In the genomic region with DNA sequence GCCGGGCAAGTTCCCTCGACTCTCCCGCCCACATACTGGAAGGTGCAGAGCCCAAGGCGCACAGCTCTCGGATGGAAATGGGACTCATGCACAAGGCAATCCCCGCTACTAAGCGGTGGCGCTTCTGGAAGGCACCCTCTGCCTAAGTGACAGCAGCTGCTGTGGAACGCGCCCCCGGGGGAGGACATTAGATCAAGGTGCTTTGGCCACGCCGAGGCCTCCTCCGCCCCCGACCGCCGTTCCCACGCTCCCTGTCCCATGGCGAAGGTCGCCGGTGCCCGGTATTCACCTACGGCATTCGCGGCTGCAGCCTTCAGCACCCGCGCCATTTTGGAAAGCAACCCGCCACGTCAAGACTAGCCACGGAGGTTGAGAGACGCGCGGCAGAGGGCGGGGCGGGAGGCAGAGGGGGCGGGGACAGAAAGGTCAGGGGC, we compare ENCODE assay signal across 8 cellular contexts. TPM values are rescaled to one million over a fixed set of nuclear protein-coding genes. Genes with fewer than 3 reads are reported as not detected.
DNase-seq lines count a peak whose midpoint lies in the region; ATAC-seq and TF ChIP-seq lines count a peak whose summit lies in the region.

A gene (minus strand): TSS at position 339 of the 434 bp plus-strand sequence. CDS start 10 bp downstream, at position 329.

- H3K4me1 ChIP-seq in BE2C (no peaks in the 10 kb centered on the region), lung (ENCODE audit: control insufficient read depth in 2 of 2, insufficient read depth in 2 of 2, low read length in 2 of 2) (peaks cover 2 to 16% of the 10 kb centered on the region in 2 donors)

- H3K36me3 ChIP-seq in BE2C (peaks cover 6% of the 10 kb centered on the region; the same call in 1 of the 2 replicates), lung (ENCODE audit: control insufficient read depth in 2 of 2, insufficient read depth in 2 of 2, low read length in 2 of 2) (peaks cover 3% of the 10 kb centered on the region in 2 donors)

- TF ChIP-seq CTCF in BE2C (IDR thresholded peaks at IDR 0.05; ENCODE audit: low read depth, low read length) (no peak), lung (IDR thresholded peaks at IDR 0.05; ENCODE audit: control extremely low read depth, extremely low read depth) (no peak)

- peak within 1 kb of the TSS; percentile 73 to 99 for H3K27ac ChIP-seq in lung (ENCODE audit: low read depth in 1 of 2, low read length in 1 of 2)

- ATAC-seq in HG03378 (IDR thresholded peaks at IDR 0.05; ENCODE audit: unreplicated experiment) (peak; percentile 78), lung (ENCODE audit: insufficient read depth, low FRiP score) (peak; percentile 96)

- H3K9me3 ChIP-seq in BE2C: no peaks in the 10 kb centered on the region
- H3K9me3 ChIP-seq in lung (ENCODE audit: control insufficient read depth in 2 of 2, insufficient read depth in 1 of 2, low read length in 1 of 2): no peaks in the 10 kb centered on the region

- 0 to 1% methylated on average over 35 to 36 of the region's 36 CpGs for WGBS in lung, 2 donors

- TF ChIP-seq POLR2A in GM19193 (IDR thresholded peaks at IDR 0.05; ENCODE audit: extremely low read depth, insufficient read depth, insufficient read length): peak; percentile 51

- H3K27me3 ChIP-seq in BE2C: no peaks in the 10 kb centered on the region
- H3K27me3 ChIP-seq in lung (ENCODE audit: control insufficient read depth, insufficient read depth): no peaks in the 10 kb centered on the region

- H3K4me3 ChIP-seq in BE2C (ENCODE audit: low read depth, low read length): peak within 1 kb of the TSS; percentile 74
- peak within 1 kb of the TSS; percentile 93 for H3K4me3 ChIP-seq in lung

- DNase-seq in BE2C (peak; percentile 82), NCI-H460 (ENCODE audit: extremely low read depth, low read depth) (peak; percentile 82), dedifferentiated amniotic fluid mesenchymal stem cell (ENCODE audit: extremely low spot score) (peak; percentile 89), lung (ENCODE audit: low spot score) (peak; percentile 94)
- peak; percentile 93 for DNase-seq in activated CD4-positive, alpha-beta T cell treated with anti-CD3 and anti-CD28 coated beads for 48 hours
- peak; percentile 81 to 88 (median 82) for DNase-seq in stimulated activated CD4-positive, alpha-beta T cell treated with anti-CD3 and anti-CD28 coated beads, TNF-alpha, amount 100 ng/mL, for 48 hours (ENCODE audit: low read depth in 3 of 3)

RNA-seq across cellular contexts. Expression of the gene that starts here (rescaled TPM):
- 6.1 TPM for polyA plus RNA-seq in BE2C (2012; ENCODE audit: insufficient read depth, insufficient read length, low read depth)
- 14.2 and 15.4 TPM in 2 replicates for total RNA-seq in NCI-H460 (2014; rRNA removed; shearing (Covaris generic))
- 24.2 and 27.8 TPM in 2 replicates for polyA plus RNA-seq in NCI-H460 (2014; cell fraction: nucleus; rRNA removed)
- 10 to 100 TPM; 18.1 to 32.3 TPM for total RNA-seq in lung
- 10 to 100 TPM; 16.4 to 25.1 TPM for polyA plus RNA-seq in lung

Comparison
In these comparisons a context has a peak if more than half of its experiments do, and no peak if none do; other contexts are left out.
1. Peak in every context shown above with its lines: DNase-seq, ATAC-seq, H3K4me3 ChIP-seq and H3K27ac ChIP-seq.